In genomic region chr9:8331507-8331906, GRCh38 we compare ENCODE assay signal across 23 cellular contexts.
DNase-seq lines count a peak whose midpoint lies in the region; FAIRE-seq and TF ChIP-seq lines count a peak whose summit lies in the region.
"Had no signal": no experiment of that assay in that cellular context is flagged by ENCODE, and none has a peak within 500 bp of the region (broad histone marks: within the 10 kb centered on the region; RNA-seq: fewer than 3 reads in every experiment).

No MANE protein-coding gene starts in this region.

- H3K27me3 ChIP-seq in BE2C: no peaks in the 10 kb centered on the region
- H3K27me3 ChIP-seq: BLaER1 treated with 17β-estradiol and CSF1 and Interleukin-3, amounts not matched to agents 10 nM and 100 nM had no signal

- CTCF ChIA-PET in activated CD4-positive, alpha-beta memory T cell treated with anti-CD3 and anti-CD28 coated beads, Interleukin-2, amount 10 ng/mL, durations not matched to agents 7 days and 5 days (lab: Charles Lee): no interaction called here

- H3K36me3 Mint-ChIP-seq in nephron (ENCODE audit: low read depth): peaks cover 90% of the 10 kb centered on the region
- H3K36me3 Mint-ChIP-seq in activated CD4-positive, alpha-beta memory T cell treated with anti-CD3 and anti-CD28 coated beads, Interleukin-2, amount 10 ng/mL, durations not matched to agents 7 days and 5 days (ENCODE audit: low read depth): no peaks in the 10 kb centered on the region
- H3K36me3 Mint-ChIP-seq: CD14-positive monocyte had no signal

- peaks cover 26% of the 10 kb centered on the region for H3K4me1 Mint-ChIP-seq in nephron
- H3K4me1 Mint-ChIP-seq in activated CD4-positive, alpha-beta memory T cell treated with anti-CD3 and anti-CD28 coated beads, Interleukin-2, amount 10 ng/mL, durations not matched to agents 7 days and 5 days: no peaks in the 10 kb centered on the region
- H3K4me1 Mint-ChIP-seq: CD14-positive monocyte; CD8-positive, alpha-beta memory T cell; GM23338 had no signal

- H3K4me3 ChIP-seq in BE2C (ENCODE audit: low read depth, low read length): no peak overlapping the region
- H3K4me3 ChIP-seq: BLaER1 treated with 17β-estradiol and CSF1 and Interleukin-3, amounts not matched to agents 10 nM and 100 nM; GM23338; HAP-1 had no signal

- peaks cover 28% of the 10 kb centered on the region for H3K9me3 Mint-ChIP-seq in nephron
- H3K9me3 Mint-ChIP-seq in activated CD4-positive, alpha-beta memory T cell treated with anti-CD3 and anti-CD28 coated beads, Interleukin-2, amount 10 ng/mL, durations not matched to agents 7 days and 5 days: peaks cover 4% of the 10 kb centered on the region
- H3K9me3 Mint-ChIP-seq: CD4-positive, alpha-beta T cell; GM23338 had no signal

- POLR2A ChIA-PET in activated CD4-positive, alpha-beta memory T cell treated with anti-CD3 and anti-CD28 coated beads, Interleukin-2, amount 10 ng/mL, durations not matched to agents 7 days and 5 days (lab: Charles Lee): no interaction called here

- no peak for TF ChIP-seq CTCF in nephron (IDR thresholded peaks at IDR 0.05; ENCODE audit: unreplicated experiment in 3 of 3)
- no peak for TF ChIP-seq CTCF in BE2C (IDR thresholded peaks at IDR 0.05; ENCODE audit: low read depth, low read length)

- peak overlapping the region in 2 of 3 experiments; percentile 19 to 45 for H3K4me3 Mint-ChIP-seq in nephron
- no peak overlapping the region for H3K4me3 Mint-ChIP-seq in activated CD4-positive, alpha-beta memory T cell treated with anti-CD3 and anti-CD28 coated beads, Interleukin-2, amount 10 ng/mL, durations not matched to agents 7 days and 5 days
- H3K4me3 Mint-ChIP-seq: B cell; CD14-positive monocyte; CD4-positive, alpha-beta T cell; CD8-positive, alpha-beta memory T cell; GM23338; HFFc6 had no signal

- DNase-seq in RCC 7860 (ENCODE audit: low spot score) (peak; percentile 50), glomerular visceral epithelial cell (ENCODE audit: extremely low spot score) (peak; percentile 55), left kidney (ENCODE audit: low read depth, low spot score) (peak; percentile 17), NCI-H82 treated with DMSO at 0.1 percent for 48 hours (lab: John Stamatoyannopoulos, UW; ENCODE audit: unreplicated experiment) (no peak), BE2C (no peak), NCI-H1436 (lab: John Stamatoyannopoulos, UW) (no peak)
- no peak for DNase-seq in activated CD4-positive, alpha-beta memory T cell treated with anti-CD3 and anti-CD28 coated beads, Interleukin-2, amount 10 ng/mL, durations not matched to agents 7 days and 5 days
- DNase-seq: CD4-positive, alpha-beta T cell; CD8-positive, alpha-beta memory T cell; DMS53; DMS79 treated with DMSO at 0.1 percent for 48 hours; GF-D8; HFFc6 had no signal

- H3K27ac Mint-ChIP-seq in nephron: peak overlapping the region; percentile 12 to 78 (median 75)
- no peak overlapping the region for H3K27ac Mint-ChIP-seq in activated CD4-positive, alpha-beta memory T cell treated with anti-CD3 and anti-CD28 coated beads, Interleukin-2, amount 10 ng/mL, durations not matched to agents 7 days and 5 days
- H3K27ac Mint-ChIP-seq: B cell; CD14-positive monocyte; CD4-positive, alpha-beta T cell; CD8-positive, alpha-beta memory T cell; GM23338; HFFc6 had no signal

- H3K4me1 ChIP-seq in BE2C: no peaks in the 10 kb centered on the region
- H3K4me1 ChIP-seq: HAP-1 had no signal

- no peaks in the 10 kb centered on the region for H3K27me3 Mint-ChIP-seq in nephron (ENCODE audit: low read depth)
- no peaks in the 10 kb centered on the region for H3K27me3 Mint-ChIP-seq in activated CD4-positive, alpha-beta memory T cell treated with anti-CD3 and anti-CD28 coated beads, Interleukin-2, amount 10 ng/mL, durations not matched to agents 7 days and 5 days
- H3K27me3 Mint-ChIP-seq: CD4-positive, alpha-beta T cell had no signal

- H3K36me3 ChIP-seq in BE2C: no peaks in the 10 kb centered on the region
- H3K36me3 ChIP-seq: HAP-1 had no signal

- no peaks in the 10 kb centered on the region for H3K9me3 ChIP-seq in BE2C
- H3K9me3 ChIP-seq: HAP-1 had no signal

- FAIRE-seq in RCC 7860 (lab: Jason Lieb, UNC): peak; percentile 90
- FAIRE-seq: A204.1, GM12891, GM18507, H54 had no signal

Comparison
In these comparisons a context has a peak if more than half of its experiments do, and no peak if none do; other contexts are left out.
1. DNase-seq: peak in RCC 7860 (single experiment), glomerular visceral epithelial cell (single experiment) and left kidney (single experiment); none in NCI-H82 treated with DMSO at 0.1 percent for 48 hours (single experiment), BE2C (single experiment), activated CD4-positive, alpha-beta memory T cell treated with anti-CD3 and anti-CD28 coated beads, Interleukin-2, amount 10 ng/mL, durations not matched to agents 7 days and 5 days (single experiment) and NCI-H1436 (single experiment).